ENCODE assay signal across 8 cellular contexts in the genomic region with DNA sequence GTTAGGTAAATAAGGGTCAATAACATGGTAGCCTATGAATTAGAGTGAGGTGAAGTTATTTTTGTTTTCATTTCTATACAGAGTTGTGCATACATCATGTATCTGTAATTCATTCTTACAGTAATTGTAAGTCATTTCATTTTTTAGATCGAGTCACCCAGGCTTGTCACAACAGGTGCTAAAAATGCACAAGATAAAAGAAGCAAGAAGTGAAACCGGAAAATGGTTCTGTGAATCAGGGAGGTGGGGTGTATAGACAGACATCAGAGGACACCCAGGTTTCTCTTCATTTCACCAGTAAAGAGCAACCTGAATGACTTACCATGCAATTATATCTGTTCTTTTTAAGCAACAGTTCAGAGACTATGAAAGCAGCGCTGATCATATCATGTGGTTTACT. TPM values are rescaled to one million over a fixed set of nuclear protein-coding genes. Genes with fewer than 3 reads are reported as not detected.
DNase-seq lines count a peak whose midpoint lies in the region; ATAC-seq and TF ChIP-seq lines count a peak whose summit lies in the region.

No MANE protein-coding gene starts in this region.

- CTCF ChIA-PET in activated naive CD4-positive, alpha-beta T cell treated with anti-CD3 and anti-CD28 coated beads, Interleukin-2, amount 10 ng/mL, durations not matched to agents 7 days and 5 days (lab: Charles Lee) = interaction anchor here (0.9 to 2.2 kb wide), 6 partner anchors 18 to 220 kb away, joined by 3 to 7 read pairs (median 4); a partner anchor contains a TSS

- peaks cover 67% of the 10 kb centered on the region for H3K4me1 Mint-ChIP-seq in activated naive CD4-positive, alpha-beta T cell treated with anti-CD3 and anti-CD28 coated beads, Interleukin-2, amount 10 ng/mL, durations not matched to agents 7 days and 5 days
- peaks cover 55% of the 10 kb centered on the region for H3K4me1 Mint-ChIP-seq in stimulated activated naive CD8-positive, alpha-beta T cell treated with anti-CD3 and anti-CD28 coated beads, Interleukin-15, Interleukin-2, amounts not matched to agents 100 ng/mL and 50 ng/mL, for 24 hours (ENCODE audit: low read depth)

- peak overlapping the region; percentile 74 for H3K4me3 Mint-ChIP-seq in activated naive CD4-positive, alpha-beta T cell treated with anti-CD3 and anti-CD28 coated beads, Interleukin-2, amount 10 ng/mL, durations not matched to agents 7 days and 5 days
- H3K4me3 Mint-ChIP-seq in stimulated activated naive CD8-positive, alpha-beta T cell treated with anti-CD3 and anti-CD28 coated beads, Interleukin-15, Interleukin-2, amounts not matched to agents 100 ng/mL and 50 ng/mL, for 24 hours = peak overlapping the region; percentile 65

- peaks cover 3% of the 10 kb centered on the region for H3K9me3 Mint-ChIP-seq in activated naive CD4-positive, alpha-beta T cell treated with anti-CD3 and anti-CD28 coated beads, Interleukin-2, amount 10 ng/mL, durations not matched to agents 7 days and 5 days
- no peaks in the 10 kb centered on the region for H3K9me3 Mint-ChIP-seq in stimulated activated naive CD8-positive, alpha-beta T cell treated with anti-CD3 and anti-CD28 coated beads, Interleukin-15, Interleukin-2, amounts not matched to agents 100 ng/mL and 50 ng/mL, for 24 hours

- peak overlapping the region; percentile 100 for H3K27ac Mint-ChIP-seq in activated naive CD4-positive, alpha-beta T cell treated with anti-CD3 and anti-CD28 coated beads, Interleukin-2, amount 10 ng/mL, durations not matched to agents 7 days and 5 days
- H3K27ac Mint-ChIP-seq in stimulated activated naive CD8-positive, alpha-beta T cell treated with anti-CD3 and anti-CD28 coated beads, Interleukin-15, Interleukin-2, amounts not matched to agents 100 ng/mL and 50 ng/mL, for 24 hours = peak overlapping the region; percentile 92

- peak overlapping the region; percentile 77 for H3K27ac ChIP-seq in DOHH2 (ENCODE audit: low read depth, low read length)

- no peaks in the 10 kb centered on the region for H3K9me3 ChIP-seq in DOHH2 (ENCODE audit: control insufficient read depth, insufficient read depth, low read length)

- peaks cover 40% of the 10 kb centered on the region for H3K4me1 ChIP-seq in DOHH2 (ENCODE audit: control insufficient read depth, low read length)

- ATAC-seq in GM19463 (IDR thresholded peaks at IDR 0.05; ENCODE audit: unreplicated experiment) = peak; percentile 82
- ATAC-seq in HG03442 (IDR thresholded peaks at IDR 0.05; ENCODE audit: unreplicated experiment) = peak; percentile 85
- ATAC-seq in Right ventricle myocardium inferior = no peak

- H3K36me3 ChIP-seq in DOHH2 (ENCODE audit: control insufficient read depth, low read length) = no peaks in the 10 kb centered on the region

- peak; percentile 52 for DNase-seq in activated naive CD4-positive, alpha-beta T cell treated with anti-CD3 and anti-CD28 coated beads, Interleukin-2, amount 10 ng/mL, durations not matched to agents 7 days and 5 days
- DNase-seq in NCI-H2107 treated with DMSO at 0.1 percent for 48 hours (lab: John Stamatoyannopoulos, UW; ENCODE audit: unreplicated experiment) = no peak
- no peak for DNase-seq in activated effector memory CD4-positive, alpha-beta T cell treated with anti-CD3 and anti-CD28 coated beads, Interleukin-2, amount 50 U/mL, for 16 hours
- DNase-seq in Right ventricle myocardium inferior (ENCODE audit: missing footprints) = no peak

- peaks cover 9% of the 10 kb centered on the region for H3K36me3 Mint-ChIP-seq in activated naive CD4-positive, alpha-beta T cell treated with anti-CD3 and anti-CD28 coated beads, Interleukin-2, amount 10 ng/mL, durations not matched to agents 7 days and 5 days
- H3K36me3 Mint-ChIP-seq in stimulated activated naive CD8-positive, alpha-beta T cell treated with anti-CD3 and anti-CD28 coated beads, Interleukin-15, Interleukin-2, amounts not matched to agents 100 ng/mL and 50 ng/mL, for 24 hours (ENCODE audit: low read depth) = no peaks in the 10 kb centered on the region

- peaks cover 14% of the 10 kb centered on the region for H3F3A ChIP-seq in DOHH2 (ENCODE audit: control insufficient read depth, insufficient read depth)

- H3K27me3 Mint-ChIP-seq in activated naive CD4-positive, alpha-beta T cell treated with anti-CD3 and anti-CD28 coated beads, Interleukin-2, amount 10 ng/mL, durations not matched to agents 7 days and 5 days = no peaks in the 10 kb centered on the region
- no peaks in the 10 kb centered on the region for H3K27me3 Mint-ChIP-seq in stimulated activated naive CD8-positive, alpha-beta T cell treated with anti-CD3 and anti-CD28 coated beads, Interleukin-15, Interleukin-2, amounts not matched to agents 100 ng/mL and 50 ng/mL, for 24 hours

- TF ChIP-seq CTCF in DOHH2 (IDR thresholded peaks at IDR 0.05; ENCODE audit: low read depth, low read length, poor library complexity, severe bottlenecking) = no peak

- H4K20me1 ChIP-seq in DOHH2 (ENCODE audit: control insufficient read depth, insufficient read depth, low read depth, low read length) = no peaks in the 10 kb centered on the region

- H3K4me3 ChIP-seq in DOHH2 (ENCODE audit: low read length) = peak overlapping the region; percentile 60

- intact Hi-C loops in Right ventricle myocardium inferior (cut with DNase I) = loop anchor here (5.0 kb wide), 1 partner anchor 131 kb away; a partner anchor contains a TSS

- no peaks in the 10 kb centered on the region for H3K79me2 ChIP-seq in DOHH2 (ENCODE audit: control insufficient read depth, low read length)

- H3K4me2 ChIP-seq in DOHH2 (ENCODE audit: low read length) = peak overlapping the region; percentile 69

- H3K27me3 ChIP-seq in DOHH2 (ENCODE audit: control insufficient read depth, low read length) = no peaks in the 10 kb centered on the region

- no peaks in the 10 kb centered on the region for H3K9me2 ChIP-seq in DOHH2 (replicated peaks; ENCODE audit: control insufficient read depth, low read length)

RNA-seq across cellular contexts. Expression of a gene that starts 27.6 kb away (rescaled TPM):
- 32.2 TPM for total RNA-seq in Right ventricle myocardium inferior
